ENCODE assay signal across 13 cellular contexts in genomic region chr1:33972676-33973395, GRCh38.
DNase-seq lines count a peak whose midpoint lies in the region; ATAC-seq and TF ChIP-seq lines count a peak whose summit lies in the region.
"Had no signal": no experiment of that assay in that cellular context is flagged by ENCODE, and none has a peak within 500 bp of the region (broad histone marks: within the 10 kb centered on the region; RNA-seq: fewer than 3 reads in every experiment).

No MANE protein-coding gene starts in this region.

- H3K36me3 ChIP-seq in right atrium auricular region (no peaks in the 10 kb centered on the region), testis (ENCODE audit: low read depth, missing control alignments) (no peaks in the 10 kb centered on the region), SJCRH30 (no peaks in the 10 kb centered on the region)
- H3K36me3 ChIP-seq: thoracic aorta had no signal

- no peak overlapping the region for H3K27ac ChIP-seq in right atrium auricular region
- no peak overlapping the region for H3K27ac ChIP-seq in testis
- no peak overlapping the region for H3K27ac ChIP-seq in SJCRH30
- H3K27ac ChIP-seq: thoracic aorta had no signal

- no peak overlapping the region for H3K4me3 ChIP-seq in right atrium auricular region
- H3K4me3 ChIP-seq in testis: no peak overlapping the region
- H3K4me3 ChIP-seq in SJCRH30: no peak overlapping the region
- H3K4me3 ChIP-seq: thoracic aorta had no signal

- H3K36me3 Mint-ChIP-seq in brain: no peaks in the 10 kb centered on the region
- no peaks in the 10 kb centered on the region for H3K36me3 Mint-ChIP-seq in stimulated activated naive B cell treated with anti-CD40 and anti-IgM and Interleukin-4, amounts not matched to agents 10 μg/mL and 1 μg/mL and 100 μg/mL, for 72 hours
- H3K36me3 Mint-ChIP-seq: activated naive CD4-positive, alpha-beta T cell treated with anti-CD3 and anti-CD28 coated beads, Interleukin-2, amount 50 U/mL, for 72 hours; naive B cell had no signal

- no peaks in the 10 kb centered on the region for H3K9me3 Mint-ChIP-seq in brain
- H3K9me3 Mint-ChIP-seq in stimulated activated naive B cell treated with anti-CD40 and anti-IgM and Interleukin-4, amounts not matched to agents 10 μg/mL and 1 μg/mL and 100 μg/mL, for 72 hours: no peaks in the 10 kb centered on the region
- H3K9me3 Mint-ChIP-seq: activated naive CD4-positive, alpha-beta T cell treated with anti-CD3 and anti-CD28 coated beads, Interleukin-2, amount 50 U/mL, for 72 hours; naive B cell had no signal

- H3K4me1 ChIP-seq in right atrium auricular region (peaks cover 0 to 37% of the 10 kb centered on the region in 2 donors), testis (peaks cover 33% of the 10 kb centered on the region), SJCRH30 (no peaks in the 10 kb centered on the region)

- no peaks in the 10 kb centered on the region for H3K9me3 ChIP-seq in right atrium auricular region
- H3K9me3 ChIP-seq in testis: no peaks in the 10 kb centered on the region
- no peaks in the 10 kb centered on the region for H3K9me3 ChIP-seq in SJCRH30 (replicated peaks)
- H3K9me3 ChIP-seq: thoracic aorta had no signal

- ATAC-seq in Right ventricle myocardium inferior (peak; percentile 91), left lobe of liver (peak; percentile 94)
- ATAC-seq in stimulated activated naive B cell treated with anti-CD40 and anti-IgM and Interleukin-4, amounts not matched to agents 10 μg/mL and 1 μg/mL and 100 μg/mL, for 72 hours (replicated peaks): no peak
- ATAC-seq: activated naive CD4-positive, alpha-beta T cell treated with anti-CD3 and anti-CD28 coated beads, Interleukin-2, amount 50 U/mL, for 72 hours had no signal

- DNase-seq in Right ventricle myocardium inferior (ENCODE audit: missing footprints) (peak; percentile 83), right atrium auricular region (ENCODE audit: low spot score) (no peak), left lobe of liver (ENCODE audit: low spot score) (peak; percentile 70), testis (peak; percentile 88), SJCRH30 (no peak)
- DNase-seq in activated naive CD4-positive, alpha-beta T cell treated with Interleukin-2 at 50 U/mL for 16 hours: no peak
- DNase-seq in stimulated activated naive B cell treated with anti-CD40 and anti-IgM and Interleukin-4, amounts not matched to agents 10 μg/mL and 1 μg/mL and 100 μg/mL, for 72 hours: no peak
- DNase-seq: Calu3, naive B cell, small intestine had no signal

- 65 to 66% methylated on average over 10 of the region's 10 CpGs for whole genome bisulfite sequencing in testis, 2 donors

- H3K27ac Mint-ChIP-seq in brain: peak overlapping the region in 4 of 5 experiments; percentile 33 to 90 (median 70)
- no peak overlapping the region for H3K27ac Mint-ChIP-seq in stimulated activated naive B cell treated with anti-CD40 and anti-IgM and Interleukin-4, amounts not matched to agents 10 μg/mL and 1 μg/mL and 100 μg/mL, for 72 hours
- H3K27ac Mint-ChIP-seq: activated naive CD4-positive, alpha-beta T cell treated with anti-CD3 and anti-CD28 coated beads, Interleukin-2, amount 50 U/mL, for 72 hours; naive B cell had no signal

- intact Hi-C loops in Right ventricle myocardium inferior (cut with DNase I): loop anchor here (5.0 to 10.0 kb wide), 3 partner anchors 39 to 208 kb away; no protein-coding TSS in a partner anchor
- intact Hi-C loops in testis (cut with DNase I; ENCODE audit: low total_unique reads): no loop called here

- H3K27me3 Mint-ChIP-seq in brain: peaks cover 3% of the 10 kb centered on the region
- peaks cover 4 to 9% of the 10 kb centered on the region in 2 donors for H3K27me3 Mint-ChIP-seq in stimulated activated naive B cell treated with anti-CD40 and anti-IgM and Interleukin-4, amounts not matched to agents 10 μg/mL and 1 μg/mL and 100 μg/mL, for 72 hours

- H3K4me3 Mint-ChIP-seq in brain: no peak overlapping the region
- no peak overlapping the region for H3K4me3 Mint-ChIP-seq in stimulated activated naive B cell treated with anti-CD40 and anti-IgM and Interleukin-4, amounts not matched to agents 10 μg/mL and 1 μg/mL and 100 μg/mL, for 72 hours
- H3K4me3 Mint-ChIP-seq: naive B cell had no signal

- TF ChIP-seq POLR2A in testis (IDR thresholded peaks at IDR 0.05): no peak

- peaks cover 54% of the 10 kb centered on the region for H3K4me1 Mint-ChIP-seq in brain
- H3K4me1 Mint-ChIP-seq in stimulated activated naive B cell treated with anti-CD40 and anti-IgM and Interleukin-4, amounts not matched to agents 10 μg/mL and 1 μg/mL and 100 μg/mL, for 72 hours: no peaks in the 10 kb centered on the region
- H3K4me1 Mint-ChIP-seq: naive B cell had no signal

- H3K27me3 ChIP-seq in right atrium auricular region (no peaks in the 10 kb centered on the region), testis (no peaks in the 10 kb centered on the region), SJCRH30 (peaks cover 14% of the 10 kb centered on the region)

- TF ChIP-seq CTCF in right atrium auricular region (IDR thresholded peaks at IDR 0.05) (no peak), brain (conservative IDR thresholded peaks at IDR 0.05) (no peak), testis (IDR thresholded peaks at IDR 0.05) (no peak)

Comparison
In these comparisons a context has a peak if more than half of its experiments do, and no peak if none do; other contexts are left out.
1. DNase-seq: peak in Right ventricle myocardium inferior (single experiment), left lobe of liver (single experiment) and testis (single experiment); none in right atrium auricular region (single experiment), activated naive CD4-positive, alpha-beta T cell treated with Interleukin-2 at 50 U/mL for 16 hours (single experiment), stimulated activated naive B cell treated with anti-CD40 and anti-IgM and Interleukin-4, amounts not matched to agents 10 μg/mL and 1 μg/mL and 100 μg/mL, for 72 hours (single experiment) and SJCRH30 (0 of 2).
2. ATAC-seq: peak in Right ventricle myocardium inferior (single experiment) and left lobe of liver (single experiment); none in stimulated activated naive B cell treated with anti-CD40 and anti-IgM and Interleukin-4, amounts not matched to agents 10 μg/mL and 1 μg/mL and 100 μg/mL, for 72 hours (0 of 2).